In the genomic region with DNA sequence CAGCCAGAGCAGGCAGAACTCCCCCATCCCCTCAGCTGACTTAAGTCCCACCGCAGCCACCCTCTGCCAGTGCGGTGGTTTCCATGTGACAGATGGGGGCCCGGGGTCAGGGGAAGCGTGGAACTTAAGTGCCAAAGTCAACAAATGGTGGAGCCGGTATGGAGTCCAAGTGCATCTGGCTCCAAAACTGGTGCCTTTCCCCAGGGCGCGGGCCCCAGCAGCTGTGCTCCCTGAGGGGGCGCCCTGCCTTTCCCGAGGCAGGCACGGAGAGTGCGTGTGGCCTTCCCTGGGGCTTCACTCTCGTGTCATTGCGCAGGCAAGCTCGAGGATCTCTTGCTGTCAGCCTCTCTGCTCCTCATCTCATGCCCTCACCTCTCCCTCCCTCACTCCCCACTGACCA, we compare ENCODE assay signal across 20 cellular contexts. TPM values are rescaled to one million over a fixed set of nuclear protein-coding genes. Genes with fewer than 3 reads are reported as not detected.
"Had no signal": no experiment of that assay in that cellular context is flagged by ENCODE, and none has a peak within 500 bp of the region (broad histone marks: within the 10 kb centered on the region; RNA-seq: fewer than 3 reads in every experiment).

No MANE protein-coding gene starts in this region.

- H3K27ac ChIP-seq: adrenal gland, esophagus squamous epithelium, parathyroid adenoma, thyroid gland, WERI-Rb-1 had no signal

- H3K4me3 ChIP-seq: adrenal gland, esophagus squamous epithelium, smooth muscle cell, thyroid gland had no signal

- H3K9me3 ChIP-seq: adrenal gland, esophagus squamous epithelium, thyroid gland had no signal

- H3K27ac Mint-ChIP-seq: activated T-helper 1 cell treated with anti-CD3 and anti-CD28 coated beads, Interleukin-12 subunit alpha, Interleukin-12 subunit beta, Interleukin-2, Interleukin-4 antibody, amounts not matched to agents 30 ng/mL and 10 ng/mL and 1 ng/mL, durations not matched to agents 14 hours and 24 hours and 36 hours had no signal

- H3K79me2 ChIP-seq: parathyroid adenoma had no signal

- H3K27me3 Mint-ChIP-seq: naive thymus-derived CD8-positive, alpha-beta T cell had no signal

- ATAC-seq: activated naive CD4-positive, alpha-beta T cell treated with anti-CD3 and anti-CD28 coated beads, Interleukin-2, amount 50 U/mL, for 72 hours; naive thymus-derived CD8-positive, alpha-beta T cell; sciatic nerve had no signal

- H3K9me3 Mint-ChIP-seq: activated naive CD4-positive, alpha-beta T cell treated with anti-CD3 and anti-CD28 coated beads, Interleukin-2, amount 50 U/mL, for 72 hours; activated T-helper 1 cell treated with anti-CD3 and anti-CD28 coated beads, Interleukin-12 subunit alpha, Interleukin-12 subunit beta, Interleukin-2, Interleukin-4 antibody, amounts not matched to agents 30 ng/mL and 10 ng/mL and 1 ng/mL, durations not matched to agents 14 hours and 24 hours and 36 hours; naive thymus-derived CD8-positive, alpha-beta T cell had no signal

- H3K4me3 Mint-ChIP-seq: activated T-helper 1 cell treated with anti-CD3 and anti-CD28 coated beads, Interleukin-12 subunit alpha, Interleukin-12 subunit beta, Interleukin-2, Interleukin-4 antibody, amounts not matched to agents 30 ng/mL and 10 ng/mL and 1 ng/mL, durations not matched to agents 14 hours and 24 hours and 36 hours; naive thymus-derived CD8-positive, alpha-beta T cell had no signal

- H3K36me3 ChIP-seq: adrenal gland, thyroid gland had no signal

- H3K27me3 ChIP-seq: adrenal gland, esophagus squamous epithelium, thyroid gland had no signal

- DNase-seq: activated CD4-positive, alpha-beta T cell treated with anti-CD3 and anti-CD28 coated beads, Interleukin-2, amount 50 U/mL, for 48 hours; activated gamma-delta T cell treated with Interleukin-2 at 50 U/mL for 16 hours; adrenal gland; dermis blood vessel endothelial cell; effector memory CD4-positive, alpha-beta T cell; esophagus squamous epithelium; mesendoderm; naive thymus-derived CD8-positive, alpha-beta T cell; stimulated activated CD4-positive, alpha-beta T cell treated with anti-CD3 and anti-CD28 coated beads, Interleukin-4, amount 100 ng/mL, for 1 hour; thyroid gland; WERI-Rb-1 had no signal

- H3K36me3 Mint-ChIP-seq: activated naive CD4-positive, alpha-beta T cell treated with anti-CD3 and anti-CD28 coated beads, Interleukin-2, amount 50 U/mL, for 72 hours had no signal

- H2AFZ ChIP-seq: parathyroid adenoma had no signal

- H3K4me2 ChIP-seq: smooth muscle cell had no signal

- H3K4me1 ChIP-seq: adrenal gland, parathyroid adenoma, thyroid gland had no signal

RNA-seq across cellular contexts. Expression of gene SLC46A2, which starts 33.8 kb away (rescaled TPM):
- total RNA-seq: activated naive CD4-positive, alpha-beta T cell treated with anti-CD3 and anti-CD28 coated beads, Interleukin-2, amount 50 U/mL, for 72 hours; activated T-helper 1 cell treated with anti-CD3 and anti-CD28 coated beads, Interleukin-12 subunit alpha, Interleukin-12 subunit beta, Interleukin-2, Interleukin-4 antibody, amounts not matched to agents 30 ng/mL and 10 ng/mL and 1 ng/mL, durations not matched to agents 14 hours and 24 hours and 36 hours; astrocyte; bronchial epithelial cell; chondrocyte; dermis blood vessel endothelial cell; naive thymus-derived CD8-positive, alpha-beta T cell; smooth muscle cell; T-helper 2 cell treated with Interferon-gamma antibody and Interleukin-4, amounts not matched to agents 100 ng/mL and 5 ng/mL, for 36 hours had no signal
- polyA plus RNA-seq: smooth muscle cell had no signal
